ENCODE assay signal across 1 cellular context in the genomic region with DNA sequence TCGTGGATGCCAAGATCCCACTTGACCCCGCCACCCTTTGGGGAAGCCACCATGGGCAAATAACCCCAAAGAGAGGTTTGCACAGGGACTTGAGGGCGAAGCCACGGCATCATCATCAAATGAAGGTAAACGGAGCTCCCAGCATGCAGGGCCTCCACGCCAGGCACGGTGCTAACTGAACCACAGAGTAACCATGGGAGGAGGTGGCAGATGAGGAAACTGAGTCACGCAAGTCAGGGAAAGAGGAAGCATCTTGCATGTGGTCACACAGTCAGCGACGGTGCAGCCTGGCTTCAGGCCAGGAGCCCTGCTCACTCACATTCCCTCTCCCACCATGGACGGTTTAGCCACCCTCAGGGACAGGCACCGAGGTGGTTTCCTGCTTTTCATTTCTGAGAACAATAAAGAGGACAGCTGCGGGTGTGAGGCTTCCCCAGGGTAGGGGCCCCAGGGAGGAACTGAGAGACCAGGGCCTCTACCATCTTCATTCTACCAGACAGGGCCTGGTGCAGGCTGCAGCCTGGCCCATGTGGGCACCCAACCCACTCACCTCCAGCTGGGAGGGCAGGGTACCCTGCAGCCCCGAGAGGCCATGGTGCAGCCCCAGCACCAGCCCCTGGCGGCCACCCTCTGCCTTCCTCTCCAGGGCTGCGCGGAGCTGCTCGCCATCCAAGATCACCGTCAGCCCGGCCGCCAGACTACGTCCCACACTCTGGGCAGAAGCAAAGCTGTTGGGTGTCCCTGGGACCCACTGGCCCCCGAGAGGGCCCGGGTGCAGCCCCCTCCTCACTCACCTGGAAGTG.
TF ChIP-seq lines count a peak whose summit lies in the region.

No MANE protein-coding gene starts in this region.

TF ChIP-seq in HepG2, 621 proteins besides CTCF, POLR2A, EP300 and RAD21 (continued from another document):
- TF ChIP-seq, protein P1, sequence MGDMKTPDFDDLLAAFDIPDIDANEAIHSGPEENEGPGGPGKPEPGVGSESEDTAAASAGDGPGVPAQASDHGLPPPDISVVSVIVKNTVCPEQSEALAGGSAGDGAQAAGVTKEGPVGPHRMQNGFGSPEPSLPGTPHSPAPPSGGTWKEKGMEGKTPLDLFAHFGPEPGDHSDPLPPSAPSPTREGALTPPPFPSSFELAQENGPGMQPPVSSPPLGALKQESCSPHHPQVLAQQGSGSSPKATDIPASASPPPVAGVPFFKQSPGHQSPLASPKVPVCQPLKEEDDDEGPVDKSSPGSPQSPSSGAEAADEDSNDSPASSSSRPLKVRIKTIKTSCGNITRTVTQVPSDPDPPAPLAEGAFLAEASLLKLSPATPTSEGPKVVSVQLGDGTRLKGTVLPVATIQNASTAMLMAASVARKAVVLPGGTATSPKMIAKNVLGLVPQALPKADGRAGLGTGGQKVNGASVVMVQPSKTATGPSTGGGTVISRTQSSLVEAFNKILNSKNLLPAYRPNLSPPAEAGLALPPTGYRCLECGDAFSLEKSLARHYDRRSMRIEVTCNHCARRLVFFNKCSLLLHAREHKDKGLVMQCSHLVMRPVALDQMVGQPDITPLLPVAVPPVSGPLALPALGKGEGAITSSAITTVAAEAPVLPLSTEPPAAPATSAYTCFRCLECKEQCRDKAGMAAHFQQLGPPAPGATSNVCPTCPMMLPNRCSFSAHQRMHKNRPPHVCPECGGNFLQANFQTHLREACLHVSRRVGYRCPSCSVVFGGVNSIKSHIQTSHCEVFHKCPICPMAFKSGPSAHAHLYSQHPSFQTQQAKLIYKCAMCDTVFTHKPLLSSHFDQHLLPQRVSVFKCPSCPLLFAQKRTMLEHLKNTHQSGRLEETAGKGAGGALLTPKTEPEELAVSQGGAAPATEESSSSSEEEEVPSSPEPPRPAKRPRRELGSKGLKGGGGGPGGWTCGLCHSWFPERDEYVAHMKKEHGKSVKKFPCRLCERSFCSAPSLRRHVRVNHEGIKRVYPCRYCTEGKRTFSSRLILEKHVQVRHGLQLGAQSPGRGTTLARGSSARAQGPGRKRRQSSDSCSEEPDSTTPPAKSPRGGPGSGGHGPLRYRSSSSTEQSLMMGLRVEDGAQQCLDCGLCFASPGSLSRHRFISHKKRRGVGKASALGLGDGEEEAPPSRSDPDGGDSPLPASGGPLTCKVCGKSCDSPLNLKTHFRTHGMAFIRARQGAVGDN (CRISPR knock-in tag; IDR thresholded peaks at IDR 0.05), result peak; percentile 20; the same call in 1 of the 2 replicates
- no peak for TF ChIP-seq GLI4 (CRISPR knock-in tag; IDR thresholded peaks at IDR 0.05; ENCODE audit: borderline replicate concordance)
